Comparison of ENCODE assay signal across 13 cellular contexts in the genomic region with DNA sequence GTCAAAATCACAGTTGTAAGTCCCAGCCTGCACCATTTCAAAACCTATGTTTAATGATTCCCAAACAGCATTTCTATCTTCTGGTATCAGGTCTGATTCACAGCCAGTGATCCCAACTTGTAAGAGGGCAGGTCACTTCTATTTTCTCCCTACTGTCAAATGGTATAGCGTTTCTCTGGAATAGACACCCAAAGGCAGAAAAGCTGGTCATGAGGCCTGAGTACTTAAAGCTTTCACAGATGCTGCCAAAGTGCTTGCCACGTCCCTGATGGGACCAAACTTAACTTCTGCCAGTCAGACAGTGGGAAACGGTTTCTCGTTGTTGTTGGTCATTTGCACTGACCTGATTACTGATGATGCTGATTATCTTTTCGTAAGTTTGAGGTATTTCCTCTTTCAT. TPM values are rescaled to one million over a fixed set of nuclear protein-coding genes. Genes with fewer than 3 reads are reported as not detected.
A peak's percentile ranks its signal among the peaks of the same experiment; 100 is the strongest.
DNase-seq lines count a peak whose midpoint lies in the region; ATAC-seq and TF ChIP-seq lines count a peak whose summit lies in the region.
"Had no signal": no experiment of that assay in that cellular context is flagged by ENCODE, and none has a peak within 500 bp of the region (broad histone marks: within the 10 kb centered on the region; RNA-seq: fewer than 3 reads in every experiment).

No MANE protein-coding gene starts in this region.

- H3K4me3 Mint-ChIP-seq in stimulated activated naive CD8-positive, alpha-beta T cell treated with anti-CD3 and anti-CD28 coated beads, Interleukin-15, Interleukin-2, amounts not matched to agents 100 ng/mL and 50 ng/mL, for 24 hours: no peak overlapping the region
- H3K4me3 Mint-ChIP-seq in stimulated activated naive CD8-positive, alpha-beta T cell treated with anti-CD3 and anti-CD28 coated beads, Interleukin-15, amount 100 ng/mL, for 72 hours: no peak overlapping the region
- H3K4me3 Mint-ChIP-seq in activated CD4-positive, alpha-beta memory T cell treated with anti-CD3 and anti-CD28 coated beads, Interleukin-2, amount 10 ng/mL, durations not matched to agents 7 days and 5 days: no peak overlapping the region
- H3K4me3 Mint-ChIP-seq in memory B cell (no peak overlapping the region), Calu3 (ENCODE audit: low read depth, unreplicated experiment) (no peak overlapping the region)
- H3K4me3 Mint-ChIP-seq: nephron had no signal

- ATAC-seq in stimulated activated naive CD8-positive, alpha-beta T cell treated with anti-CD3 and anti-CD28 coated beads, Interleukin-15, amount 100 ng/mL, for 72 hours: no peak
- no peak for ATAC-seq in memory B cell (ENCODE audit: low read depth)

- BruUV-seq in Calu3 (replicated peaks; lab: Mats Ljungman, UMichigan): no TSS peak

- intact Hi-C loops in Calu3 (cut with micrococcal nuclease; ENCODE audit: unreplicated experiment): no loop called here

- H3K36me3 Mint-ChIP-seq in stimulated activated naive CD8-positive, alpha-beta T cell treated with anti-CD3 and anti-CD28 coated beads, Interleukin-15, Interleukin-2, amounts not matched to agents 100 ng/mL and 50 ng/mL, for 24 hours (ENCODE audit: low read depth): peaks cover 12% of the 10 kb centered on the region
- peaks cover 59% of the 10 kb centered on the region for H3K36me3 Mint-ChIP-seq in activated CD4-positive, alpha-beta memory T cell treated with anti-CD3 and anti-CD28 coated beads, Interleukin-2, amount 10 ng/mL, durations not matched to agents 7 days and 5 days (ENCODE audit: low read depth)
- peaks cover 4% of the 10 kb centered on the region for H3K36me3 Mint-ChIP-seq in memory B cell
- peaks cover 32% of the 10 kb centered on the region for H3K36me3 Mint-ChIP-seq in Calu3 (ENCODE audit: insufficient read depth, unreplicated experiment)

- no peaks in the 10 kb centered on the region for H3K27me3 Mint-ChIP-seq in stimulated activated naive CD8-positive, alpha-beta T cell treated with anti-CD3 and anti-CD28 coated beads, Interleukin-15, Interleukin-2, amounts not matched to agents 100 ng/mL and 50 ng/mL, for 24 hours
- no peaks in the 10 kb centered on the region for H3K27me3 Mint-ChIP-seq in stimulated activated naive CD8-positive, alpha-beta T cell treated with anti-CD3 and anti-CD28 coated beads, Interleukin-15, amount 100 ng/mL, for 72 hours
- no peaks in the 10 kb centered on the region for H3K27me3 Mint-ChIP-seq in activated CD4-positive, alpha-beta memory T cell treated with anti-CD3 and anti-CD28 coated beads, Interleukin-2, amount 10 ng/mL, durations not matched to agents 7 days and 5 days
- no peaks in the 10 kb centered on the region for H3K27me3 Mint-ChIP-seq in memory B cell
- no peaks in the 10 kb centered on the region for H3K27me3 Mint-ChIP-seq in Calu3 (ENCODE audit: unreplicated experiment)

- POLR2A ChIA-PET in activated CD4-positive, alpha-beta memory T cell treated with anti-CD3 and anti-CD28 coated beads, Interleukin-2, amount 10 ng/mL, durations not matched to agents 7 days and 5 days (lab: Charles Lee): interaction anchor here (1.1 to 5.3 kb wide), 5 partner anchors 10 to 36 kb away, joined by 3 to 84 read pairs (median 7); no protein-coding TSS in a partner anchor

- H3K4me1 Mint-ChIP-seq in stimulated activated naive CD8-positive, alpha-beta T cell treated with anti-CD3 and anti-CD28 coated beads, Interleukin-15, Interleukin-2, amounts not matched to agents 100 ng/mL and 50 ng/mL, for 24 hours (ENCODE audit: low read depth): peaks cover 94% of the 10 kb centered on the region
- peaks cover 94% of the 10 kb centered on the region for H3K4me1 Mint-ChIP-seq in stimulated activated naive CD8-positive, alpha-beta T cell treated with anti-CD3 and anti-CD28 coated beads, Interleukin-15, amount 100 ng/mL, for 72 hours
- peaks cover 91% of the 10 kb centered on the region for H3K4me1 Mint-ChIP-seq in activated CD4-positive, alpha-beta memory T cell treated with anti-CD3 and anti-CD28 coated beads, Interleukin-2, amount 10 ng/mL, durations not matched to agents 7 days and 5 days
- H3K4me1 Mint-ChIP-seq in memory B cell (peaks cover 61% of the 10 kb centered on the region), Calu3 (ENCODE audit: low read depth, unreplicated experiment) (peaks cover 32% of the 10 kb centered on the region)

- no peaks in the 10 kb centered on the region for H3K9me3 Mint-ChIP-seq in stimulated activated naive CD8-positive, alpha-beta T cell treated with anti-CD3 and anti-CD28 coated beads, Interleukin-15, Interleukin-2, amounts not matched to agents 100 ng/mL and 50 ng/mL, for 24 hours
- no peaks in the 10 kb centered on the region for H3K9me3 Mint-ChIP-seq in stimulated activated naive CD8-positive, alpha-beta T cell treated with anti-CD3 and anti-CD28 coated beads, Interleukin-15, amount 100 ng/mL, for 72 hours
- no peaks in the 10 kb centered on the region for H3K9me3 Mint-ChIP-seq in activated CD4-positive, alpha-beta memory T cell treated with anti-CD3 and anti-CD28 coated beads, Interleukin-2, amount 10 ng/mL, durations not matched to agents 7 days and 5 days
- H3K9me3 Mint-ChIP-seq in memory B cell: no peaks in the 10 kb centered on the region
- H3K9me3 Mint-ChIP-seq in Calu3 (ENCODE audit: low read depth, unreplicated experiment): no peaks in the 10 kb centered on the region
- H3K9me3 Mint-ChIP-seq: nephron had no signal

- no peak for DNase-seq in stimulated activated naive CD8-positive, alpha-beta T cell treated with anti-CD3 and anti-CD28 coated beads, Interleukin-15, amount 100 ng/mL, for 72 hours
- no peak for DNase-seq in activated CD4-positive, alpha-beta memory T cell treated with anti-CD3 and anti-CD28 coated beads, Interleukin-2, amount 10 ng/mL, durations not matched to agents 7 days and 5 days
- DNase-seq in memory B cell (ENCODE audit: low spot score in 2 of 2) (no peak), amygdala (lab: John Stamatoyannopoulos, UW) (no peak), Calu3 (no peak), SKM-1 (lab: John Stamatoyannopoulos, UW; ENCODE audit: unreplicated experiment) (no peak)
- DNase-seq: activated effector memory CD4-positive, alpha-beta T cell treated with anti-CD3 and anti-CD28 coated beads, Interleukin-2, amount 50 U/mL, for 16 hours; AML-193; effector CD8-positive, alpha-beta T cell; T1000; upper lobe of left lung had no signal

- peak overlapping the region; percentile 93 for H3K27ac Mint-ChIP-seq in stimulated activated naive CD8-positive, alpha-beta T cell treated with anti-CD3 and anti-CD28 coated beads, Interleukin-15, Interleukin-2, amounts not matched to agents 100 ng/mL and 50 ng/mL, for 24 hours
- H3K27ac Mint-ChIP-seq in stimulated activated naive CD8-positive, alpha-beta T cell treated with anti-CD3 and anti-CD28 coated beads, Interleukin-15, amount 100 ng/mL, for 72 hours: no peak overlapping the region
- peak overlapping the region; percentile 54 for H3K27ac Mint-ChIP-seq in activated CD4-positive, alpha-beta memory T cell treated with anti-CD3 and anti-CD28 coated beads, Interleukin-2, amount 10 ng/mL, durations not matched to agents 7 days and 5 days
- H3K27ac Mint-ChIP-seq in memory B cell (peak overlapping the region; percentile 92), Calu3 (ENCODE audit: unreplicated experiment) (no peak overlapping the region)
- H3K27ac Mint-ChIP-seq: nephron had no signal

- CTCF ChIA-PET in activated CD4-positive, alpha-beta memory T cell treated with anti-CD3 and anti-CD28 coated beads, Interleukin-2, amount 10 ng/mL, durations not matched to agents 7 days and 5 days (lab: Charles Lee): interaction anchor here (3.6 kb wide), 1 partner anchor 9 kb away, joined by 24 read pairs; no protein-coding TSS in a partner anchor
- CTCF ChIA-PET in Calu3 (lab: Charles Lee): no interaction called here

- TF ChIP-seq CTCF in Calu3 (IDR thresholded peaks at IDR 0.05; ENCODE audit: unreplicated experiment): no peak

RNA-seq across cellular contexts. Expression of gene CYTH1, which starts 43.4 kb away (rescaled TPM):
- total RNA-seq in activated CD4-positive, alpha-beta memory T cell treated with anti-CD3 and anti-CD28 coated beads, Interleukin-2, amount 10 ng/mL, durations not matched to agents 7 days and 5 days: 100 to 1,000 TPM; 288 to 309 TPM
- 30.3 and 40.5 TPM in 2 replicates for total RNA-seq in Calu3 (2022)

Comparison
In these comparisons a context has a peak if more than half of its experiments do, and no peak if none do; other contexts are left out.
1. H3K27ac Mint-ChIP-seq: peak in stimulated activated naive CD8-positive, alpha-beta T cell treated with anti-CD3 and anti-CD28 coated beads, Interleukin-15, Interleukin-2, amounts not matched to agents 100 ng/mL and 50 ng/mL, for 24 hours (single experiment), activated CD4-positive, alpha-beta memory T cell treated with anti-CD3 and anti-CD28 coated beads, Interleukin-2, amount 10 ng/mL, durations not matched to agents 7 days and 5 days (single experiment) and memory B cell (single experiment); none in stimulated activated naive CD8-positive, alpha-beta T cell treated with anti-CD3 and anti-CD28 coated beads, Interleukin-15, amount 100 ng/mL, for 72 hours (0 of 2) and Calu3 (single experiment).